In genomic region chr1:114009393-114009792, GRCh38 we compare ENCODE assay signal across 25 cellular contexts. TPM values are rescaled to one million over a fixed set of nuclear protein-coding genes. Genes with fewer than 3 reads are reported as not detected.
DNase-seq lines count a peak whose midpoint lies in the region; ATAC-seq, FAIRE-seq and TF ChIP-seq lines count a peak whose summit lies in the region.
"Had no signal": no experiment of that assay in that cellular context is flagged by ENCODE, and none has a peak within 500 bp of the region (broad histone marks: within the 10 kb centered on the region; RNA-seq: fewer than 3 reads in every experiment).

No MANE protein-coding gene starts in this region.

- H4K20me1 ChIP-seq in mammary epithelial cell (ENCODE audit: insufficient read depth, low read length) (no peaks in the 10 kb centered on the region), keratinocyte (ENCODE audit: control insufficient read depth, extremely low read depth, insufficient read depth, low read length) (no peaks in the 10 kb centered on the region)

- intact Hi-C loops in mammary epithelial cell (cut with micrococcal nuclease) (no loop called here), esophagus squamous epithelium (cut with DNase I) (no loop called here), uterus (cut with DNase I; ENCODE audit: low total_unique reads) (no loop called here)

- in situ Hi-C loops in mammary epithelial cell (cut with MboI; ENCODE audit: low sequenced_read_pairs in 2 of 2): no loop called here

- DNase-seq in EH (ENCODE audit: low read depth): peak; percentile 74
- peak; percentile 50 for DNase-seq in M059J (ENCODE audit: low read depth)
- peak; percentile 20 for DNase-seq in mammary epithelial cell
- DNase-seq in keratinocyte (ENCODE audit: low read depth, low spot score): peak; percentile 28
- DNase-seq in esophagus squamous epithelium (lab: John Stamatoyannopoulos, UW): no peak
- DNase-seq in uterus: no peak
- DNase-seq: activated CD4-positive, alpha-beta T cell treated with anti-CD3 and anti-CD28 coated beads, Interleukin-2, amount 50 U/mL, for 4 hours; activated gamma-delta T cell treated with Interleukin-2 at 50 U/mL for 16 hours; amniotic stem cell; C1 segment of cervical spinal cord; cerebellar nuclear complex; effector memory CD8-positive, alpha-beta T cell; mesendoderm; NCI-H1417 treated with DMSO at 0.1 percent for 48 hours; NCI-H524 treated with DMSO at 0.1 percent for 48 hours; posterior cingulate gyrus; SIG-M5; stimulated activated CD4-positive, alpha-beta T cell treated with anti-CD3 and anti-CD28 coated beads, Interleukin-4, amount 100 ng/mL, for 24 hours; T-helper 17 cell had no signal

- no peaks in the 10 kb centered on the region for H3K9me1 ChIP-seq in keratinocyte (ENCODE audit: control insufficient read depth, extremely low read depth, insufficient read depth, low read length)

- H3K36me3 ChIP-seq in mammary epithelial cell (ENCODE audit: insufficient read depth, low read length) (no peaks in the 10 kb centered on the region), keratinocyte (ENCODE audit: control insufficient read depth in 2 of 2, extremely low read depth in 1 of 2, insufficient read depth in 2 of 2, low read length in 2 of 2) (no peaks in the 10 kb centered on the region), esophagus squamous epithelium (no peaks in the 10 kb centered on the region), uterus (no peaks in the 10 kb centered on the region)

- dilution Hi-C loops in mammary epithelial cell (cut with HindIII; ENCODE audit: low sequenced_read_pairs) (no loop called here), keratinocyte (cut with MboI; ENCODE audit: extremely low pct_ligation_motif_present, low sequenced_read_pairs) (no loop called here)

- CTCF ChIA-PET in mammary epithelial cell (lab: Charles Lee; ENCODE audit: low non-redundant PET): no interaction called here

- H3K9me3 ChIP-seq in mammary epithelial cell (replicated peaks; ENCODE audit: insufficient read depth, low read length) (no peaks in the 10 kb centered on the region), keratinocyte (ENCODE audit: control insufficient read depth, low read depth, low read length) (no peaks in the 10 kb centered on the region), esophagus squamous epithelium (no peaks in the 10 kb centered on the region), uterus (no peaks in the 10 kb centered on the region)

- BruUV-seq in mammary epithelial cell (replicated peaks; lab: Mats Ljungman, UMichigan): no TSS peak

- ATAC-seq in GM19035 (IDR thresholded peaks at IDR 0.05; ENCODE audit: unreplicated experiment) (no peak), HG02981 (IDR thresholded peaks at IDR 0.05; ENCODE audit: unreplicated experiment) (no peak)
- ATAC-seq: effector memory CD8-positive, alpha-beta T cell; T-helper 17 cell had no signal

- H3K79me2 ChIP-seq in mammary epithelial cell (ENCODE audit: insufficient read depth, low read length) (no peaks in the 10 kb centered on the region), keratinocyte (ENCODE audit: control insufficient read depth, insufficient read depth, low read length) (no peaks in the 10 kb centered on the region)

- H2AFZ ChIP-seq in mammary epithelial cell (ENCODE audit: low read depth, low read length) (no peak overlapping the region), keratinocyte (ENCODE audit: control insufficient read depth, low read length) (no peak overlapping the region)

- no peak for FAIRE-seq in keratinocyte (lab: Jason Lieb, UNC)
- FAIRE-seq: D721Med, GM12892 had no signal

- no peak overlapping the region for H3K4me2 ChIP-seq in mammary epithelial cell (ENCODE audit: insufficient read depth, low read depth, low read length)
- no peak overlapping the region for H3K4me2 ChIP-seq in keratinocyte (ENCODE audit: control insufficient read depth, extremely low read depth, insufficient read depth, low read depth, low read length)

- no peak overlapping the region for H3K9ac ChIP-seq in mammary epithelial cell (ENCODE audit: insufficient read depth, low read length)
- H3K9ac ChIP-seq in keratinocyte (ENCODE audit: control insufficient read depth, extremely low read depth, insufficient read depth, low read length): no peak overlapping the region

- TF ChIP-seq CTCF in mammary epithelial cell (conservative IDR thresholded peaks at IDR 0.05 in 1 of 2, IDR thresholded peaks at IDR 0.05 in 1 of 2; ENCODE audit: extremely low read depth in 1 of 2, insufficient read depth in 1 of 2, low read depth in 1 of 2, low read length in 2 of 2) (no peak), keratinocyte (optimal IDR thresholded peaks at IDR 0.05 in 1 of 3, IDR thresholded peaks at IDR 0.05 in 1 of 3, conservative IDR thresholded peaks at IDR 0.05 in 1 of 3; ENCODE audit: extremely low read depth in 1 of 3, insufficient read depth in 2 of 3, low read length in 3 of 3) (no peak), esophagus squamous epithelium (IDR thresholded peaks at IDR 0.05) (no peak), uterus (IDR thresholded peaks at IDR 0.05) (no peak)

- 33% methylated on average over 1 of the region's 1 CpG for WGBS in mammary epithelial cell (ENCODE audit: low coverage, missing lambda C conversion rate)
- 22 to 61% methylated on average over 1 of the region's 1 CpG for WGBS in esophagus squamous epithelium, 2 donors

- H3K4me1 ChIP-seq in mammary epithelial cell (ENCODE audit: insufficient read depth, low read length) (peaks cover 10% of the 10 kb centered on the region), keratinocyte (ENCODE audit: control insufficient read depth, extremely low read depth, insufficient read depth, low read length) (peaks cover 14% of the 10 kb centered on the region), esophagus squamous epithelium (no peaks in the 10 kb centered on the region), uterus (no peaks in the 10 kb centered on the region)

- no peak overlapping the region for H3K4me3 ChIP-seq in mammary epithelial cell (replicated peaks in 1 of 3; ENCODE audit: insufficient read depth in 1 of 3, low read depth in 2 of 3, low read length in 3 of 3)
- no peak overlapping the region for H3K4me3 ChIP-seq in keratinocyte (ENCODE audit: control insufficient read depth in 2 of 3, extremely low read depth in 1 of 3, insufficient read depth in 2 of 3, low read depth in 1 of 3, low read length in 3 of 3)
- no peak overlapping the region for H3K4me3 ChIP-seq in esophagus squamous epithelium
- H3K4me3 ChIP-seq in uterus: no peak overlapping the region
- H3K4me3 ChIP-seq: skin epidermis had no signal

- TF ChIP-seq POLR2A in esophagus squamous epithelium (IDR thresholded peaks at IDR 0.05): no peak
- TF ChIP-seq POLR2A in uterus (IDR thresholded peaks at IDR 0.05): no peak

- H3K27ac ChIP-seq in mammary epithelial cell (ENCODE audit: insufficient read depth, low read depth, low read length) (no peak overlapping the region), keratinocyte (ENCODE audit: control insufficient read depth, insufficient read depth, low read length) (no peak overlapping the region), esophagus squamous epithelium (no peak overlapping the region), uterus (no peak overlapping the region)
- H3K27ac ChIP-seq: skin epidermis, VCaP had no signal

- H3K27me3 ChIP-seq in mammary epithelial cell (ENCODE audit: insufficient read depth, low read length) (peaks cover 3% of the 10 kb centered on the region), keratinocyte (ENCODE audit: control insufficient read depth, extremely low read depth, insufficient read depth, low read length) (no peaks in the 10 kb centered on the region), esophagus squamous epithelium (no peaks in the 10 kb centered on the region), uterus (no peaks in the 10 kb centered on the region)

RNA-seq across cellular contexts. Expression of gene OLFML3, which starts 30.1 kb away (rescaled TPM):
- 2.2 and 5.2 TPM in 2 replicates for total RNA-seq in M059J (2014; rRNA removed; shearing (Covaris generic))
- total RNA-seq in mammary epithelial cell (under 1 TPM; 0.66 to 0.83 TPM), esophagus squamous epithelium (10 to 100 TPM in 2 of 4 donors, 1 to 10 TPM in 2; 1.2 to 62.0 (median 9.9) TPM), uterus (100 to 1,000 TPM in 2 of 4 donors, 10 to 100 TPM in 2; 86.6 to 302 (median 122) TPM)
- polyA plus RNA-seq in mammary epithelial cell (0.73 TPM), keratinocyte (2.3 to 4.4 TPM (median 2.8 TPM) in 3 replicates)
- polyA minus RNA-seq in mammary epithelial cell (2.9 TPM), keratinocyte (2.6 to 3.9 TPM (median 2.9 TPM) in 3 replicates)
- not detected for polyA plus RNA-seq in keratinocyte (2011; ENCODE audit: low read depth)
- 1.1 and 1.3 TPM in 2 replicates for polyA plus RNA-seq in keratinocyte (2011; cell fraction: cytosol; rRNA removed)
- polyA plus RNA-seq in keratinocyte (2011; cell fraction: nucleus; rRNA removed): 3.6 and 3.7 TPM in 2 replicates
- polyA plus RNA-seq in keratinocyte (2012; ENCODE audit: low replicate concordance): 3.8 TPM in 1 of 2 replicates, not detected in the other
- 0.96 TPM for polyA minus RNA-seq in keratinocyte (2011; cell fraction: cytosol; rRNA and poly(A)+ RNA removed)
- 1.1 and 1.8 TPM in 2 replicates for polyA minus RNA-seq in keratinocyte (2011; cell fraction: nucleus; rRNA and poly(A)+ RNA removed)

Comparison
In these comparisons a context has a peak if more than half of its experiments do, and no peak if none do; other contexts are left out.
1. DNase-seq: peak in EH (single experiment), M059J (single experiment), mammary epithelial cell (single experiment) and keratinocyte (single experiment); none in esophagus squamous epithelium (single experiment) and uterus (0 of 2).